Comparison of ENCODE assay signal across 1 cellular context in the genomic region with DNA sequence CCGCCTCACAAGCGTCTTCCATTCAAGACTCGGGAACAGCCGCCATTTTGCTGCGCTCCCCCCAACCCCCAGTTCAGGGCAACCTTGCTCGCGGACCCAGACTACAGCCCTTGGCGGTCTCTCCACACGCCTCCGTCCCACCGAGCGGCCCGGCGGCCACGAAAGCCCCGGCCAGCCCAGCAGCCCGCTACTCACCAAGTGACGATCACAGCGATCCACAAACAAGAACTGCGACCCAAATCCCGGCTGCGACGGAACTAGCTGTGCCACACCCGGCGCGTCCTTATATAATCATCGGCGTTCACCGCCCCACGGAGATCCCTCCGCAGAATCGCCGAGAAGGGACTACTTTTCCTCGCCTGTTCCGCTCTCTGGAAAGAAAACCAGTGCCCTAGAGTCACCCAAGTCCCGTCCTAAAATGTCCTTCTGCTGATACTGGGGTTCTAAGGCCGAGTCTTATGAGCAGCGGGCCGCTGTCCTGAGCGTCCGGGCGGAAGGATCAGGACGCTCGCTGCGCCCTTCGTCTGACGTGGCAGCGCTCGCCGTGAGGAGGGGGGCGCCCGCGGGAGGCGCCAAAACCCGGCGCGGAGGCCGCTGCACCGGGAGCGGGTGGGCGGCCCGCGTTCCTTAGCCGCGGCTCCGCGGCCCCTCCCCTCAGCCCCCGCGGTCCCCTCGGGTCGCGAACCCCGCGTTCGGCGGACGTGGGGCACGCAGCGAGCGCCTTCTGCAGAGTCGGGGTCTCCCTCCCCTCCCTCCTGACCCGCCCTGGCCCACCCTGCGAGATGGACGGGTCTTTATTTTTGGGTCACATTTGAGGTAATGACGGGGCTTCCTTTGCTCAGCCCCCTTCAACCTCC.
TF ChIP-seq lines count a peak whose summit lies in the region.

A gene (minus strand): TSS at position 259 of the 857 bp plus-strand sequence. CDS start 879 bp downstream, outside the sequence.

TF ChIP-seq in K562, 482 proteins besides CTCF, POLR2A, EP300 and RAD21 (continued from another document and continues in another):
- TF ChIP-seq, protein P1, sequence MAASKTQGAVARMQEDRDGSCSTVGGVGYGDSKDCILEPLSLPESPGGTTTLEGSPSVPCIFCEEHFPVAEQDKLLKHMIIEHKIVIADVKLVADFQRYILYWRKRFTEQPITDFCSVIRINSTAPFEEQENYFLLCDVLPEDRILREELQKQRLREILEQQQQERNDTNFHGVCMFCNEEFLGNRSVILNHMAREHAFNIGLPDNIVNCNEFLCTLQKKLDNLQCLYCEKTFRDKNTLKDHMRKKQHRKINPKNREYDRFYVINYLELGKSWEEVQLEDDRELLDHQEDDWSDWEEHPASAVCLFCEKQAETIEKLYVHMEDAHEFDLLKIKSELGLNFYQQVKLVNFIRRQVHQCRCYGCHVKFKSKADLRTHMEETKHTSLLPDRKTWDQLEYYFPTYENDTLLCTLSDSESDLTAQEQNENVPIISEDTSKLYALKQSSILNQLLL (CRISPR knock-in tag; IDR thresholded peaks at IDR 0.05; ENCODE audit: borderline replicate concordance), result no peak
- TF ChIP-seq, protein P2, sequence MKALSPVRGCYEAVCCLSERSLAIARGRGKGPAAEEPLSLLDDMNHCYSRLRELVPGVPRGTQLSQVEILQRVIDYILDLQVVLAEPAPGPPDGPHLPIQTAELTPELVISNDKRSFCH (CRISPR knock-in tag; IDR thresholded peaks at IDR 0.05), result 0 out of 2 replicates have a peak, but pooled peaks have one; percentile 15
- TF ChIP-seq, protein P2 (tag; IDR thresholded peaks at IDR 0.05), result peak; percentile 91
- TF ChIP-seq NUFIP1 (IDR thresholded peaks at IDR 0.05; ENCODE audit: partially characterized antibody) (no peak), ETV5 (CRISPR knock-in tag; IDR thresholded peaks at IDR 0.05; ENCODE audit: low read depth) (no peak; the same call in none of the 2 replicates), GABPB2 (CRISPR knock-in tag; conservative IDR thresholded peaks at IDR 0.05) (peak; percentile 61; the same call in 1 of the 2 replicates), SIX5 (IDR thresholded peaks at IDR 0.05; ENCODE audit: borderline replicate concordance in 1 of 2, insufficient read depth in 1 of 2, low read depth in 1 of 2, low read length in 2 of 2) (no peak), ARNT (IDR thresholded peaks at IDR 0.05) (peak; percentile 98 to 99), GTF2A2 (tag; IDR thresholded peaks at IDR 0.05) (peak; percentile 100), NCOR1 (IDR thresholded peaks at IDR 0.05) (no peak), ZNF717 (CRISPR knock-in tag; IDR thresholded peaks at IDR 0.05) (no peak), MAFF (IDR thresholded peaks at IDR 0.05; ENCODE audit: low read length) (no peak; the same call in 1 of the 2 replicates), ZNF668 (CRISPR knock-in tag; IDR thresholded peaks at IDR 0.05) (no peak), SUPT5H (IDR thresholded peaks at IDR 0.05) (peak; percentile 100), RCOR1 (IDR thresholded peaks at IDR 0.05; ENCODE audit: borderline replicate concordance in 1 of 2, low read depth in 2 of 2, low read length in 2 of 2) (no peak; a peak in 2 of 4 replicates), ZNF165 (CRISPR knock-in tag; IDR thresholded peaks at IDR 0.05; ENCODE audit: borderline replicate concordance) (no peak), RFX1 (IDR thresholded peaks at IDR 0.05) (no peak), POLR3A (IDR thresholded peaks at IDR 0.05; ENCODE audit: borderline replicate concordance, extremely low read depth, insufficient read depth, insufficient read length) (no peak), BHLHE40 (IDR thresholded peaks at IDR 0.05; ENCODE audit: low read length) (peak; percentile 3; the same call in 1 of the 2 replicates), TGIF2 (CRISPR knock-in tag; IDR thresholded peaks at IDR 0.05) (no peak; the same call in 1 of the 2 replicates), ZFPM2 (CRISPR knock-in tag; IDR thresholded peaks at IDR 0.05) (no peak), COPS2 (conservative IDR thresholded peaks at IDR 0.05) (no peak), KDM2B (CRISPR knock-in tag; IDR thresholded peaks at IDR 0.05) (no peak), ZZZ3 (IDR thresholded peaks at IDR 0.05) (no peak)
- TF ChIP-seq, protein P3, sequence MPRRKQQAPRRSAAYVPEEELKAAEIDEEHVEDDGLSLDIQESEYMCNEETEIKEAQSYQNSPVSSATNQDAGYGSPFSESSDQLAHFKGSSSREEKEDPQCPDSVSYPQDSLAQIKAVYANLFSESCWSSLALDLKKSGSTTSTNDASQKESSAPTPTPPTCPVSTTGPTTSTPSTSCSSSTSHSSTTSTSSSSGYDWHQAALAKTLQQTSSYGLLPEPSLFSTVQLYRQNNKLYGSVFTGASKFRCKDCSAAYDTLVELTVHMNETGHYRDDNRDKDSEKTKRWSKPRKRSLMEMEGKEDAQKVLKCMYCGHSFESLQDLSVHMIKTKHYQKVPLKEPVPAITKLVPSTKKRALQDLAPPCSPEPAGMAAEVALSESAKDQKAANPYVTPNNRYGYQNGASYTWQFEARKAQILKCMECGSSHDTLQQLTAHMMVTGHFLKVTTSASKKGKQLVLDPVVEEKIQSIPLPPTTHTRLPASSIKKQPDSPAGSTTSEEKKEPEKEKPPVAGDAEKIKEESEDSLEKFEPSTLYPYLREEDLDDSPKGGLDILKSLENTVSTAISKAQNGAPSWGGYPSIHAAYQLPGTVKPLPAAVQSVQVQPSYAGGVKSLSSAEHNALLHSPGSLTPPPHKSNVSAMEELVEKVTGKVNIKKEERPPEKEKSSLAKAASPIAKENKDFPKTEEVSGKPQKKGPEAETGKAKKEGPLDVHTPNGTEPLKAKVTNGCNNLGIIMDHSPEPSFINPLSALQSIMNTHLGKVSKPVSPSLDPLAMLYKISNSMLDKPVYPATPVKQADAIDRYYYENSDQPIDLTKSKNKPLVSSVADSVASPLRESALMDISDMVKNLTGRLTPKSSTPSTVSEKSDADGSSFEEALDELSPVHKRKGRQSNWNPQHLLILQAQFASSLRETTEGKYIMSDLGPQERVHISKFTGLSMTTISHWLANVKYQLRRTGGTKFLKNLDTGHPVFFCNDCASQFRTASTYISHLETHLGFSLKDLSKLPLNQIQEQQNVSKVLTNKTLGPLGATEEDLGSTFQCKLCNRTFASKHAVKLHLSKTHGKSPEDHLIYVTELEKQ (CRISPR knock-in tag; IDR thresholded peaks at IDR 0.05), result no peak
- TF ChIP-seq, protein P4, sequence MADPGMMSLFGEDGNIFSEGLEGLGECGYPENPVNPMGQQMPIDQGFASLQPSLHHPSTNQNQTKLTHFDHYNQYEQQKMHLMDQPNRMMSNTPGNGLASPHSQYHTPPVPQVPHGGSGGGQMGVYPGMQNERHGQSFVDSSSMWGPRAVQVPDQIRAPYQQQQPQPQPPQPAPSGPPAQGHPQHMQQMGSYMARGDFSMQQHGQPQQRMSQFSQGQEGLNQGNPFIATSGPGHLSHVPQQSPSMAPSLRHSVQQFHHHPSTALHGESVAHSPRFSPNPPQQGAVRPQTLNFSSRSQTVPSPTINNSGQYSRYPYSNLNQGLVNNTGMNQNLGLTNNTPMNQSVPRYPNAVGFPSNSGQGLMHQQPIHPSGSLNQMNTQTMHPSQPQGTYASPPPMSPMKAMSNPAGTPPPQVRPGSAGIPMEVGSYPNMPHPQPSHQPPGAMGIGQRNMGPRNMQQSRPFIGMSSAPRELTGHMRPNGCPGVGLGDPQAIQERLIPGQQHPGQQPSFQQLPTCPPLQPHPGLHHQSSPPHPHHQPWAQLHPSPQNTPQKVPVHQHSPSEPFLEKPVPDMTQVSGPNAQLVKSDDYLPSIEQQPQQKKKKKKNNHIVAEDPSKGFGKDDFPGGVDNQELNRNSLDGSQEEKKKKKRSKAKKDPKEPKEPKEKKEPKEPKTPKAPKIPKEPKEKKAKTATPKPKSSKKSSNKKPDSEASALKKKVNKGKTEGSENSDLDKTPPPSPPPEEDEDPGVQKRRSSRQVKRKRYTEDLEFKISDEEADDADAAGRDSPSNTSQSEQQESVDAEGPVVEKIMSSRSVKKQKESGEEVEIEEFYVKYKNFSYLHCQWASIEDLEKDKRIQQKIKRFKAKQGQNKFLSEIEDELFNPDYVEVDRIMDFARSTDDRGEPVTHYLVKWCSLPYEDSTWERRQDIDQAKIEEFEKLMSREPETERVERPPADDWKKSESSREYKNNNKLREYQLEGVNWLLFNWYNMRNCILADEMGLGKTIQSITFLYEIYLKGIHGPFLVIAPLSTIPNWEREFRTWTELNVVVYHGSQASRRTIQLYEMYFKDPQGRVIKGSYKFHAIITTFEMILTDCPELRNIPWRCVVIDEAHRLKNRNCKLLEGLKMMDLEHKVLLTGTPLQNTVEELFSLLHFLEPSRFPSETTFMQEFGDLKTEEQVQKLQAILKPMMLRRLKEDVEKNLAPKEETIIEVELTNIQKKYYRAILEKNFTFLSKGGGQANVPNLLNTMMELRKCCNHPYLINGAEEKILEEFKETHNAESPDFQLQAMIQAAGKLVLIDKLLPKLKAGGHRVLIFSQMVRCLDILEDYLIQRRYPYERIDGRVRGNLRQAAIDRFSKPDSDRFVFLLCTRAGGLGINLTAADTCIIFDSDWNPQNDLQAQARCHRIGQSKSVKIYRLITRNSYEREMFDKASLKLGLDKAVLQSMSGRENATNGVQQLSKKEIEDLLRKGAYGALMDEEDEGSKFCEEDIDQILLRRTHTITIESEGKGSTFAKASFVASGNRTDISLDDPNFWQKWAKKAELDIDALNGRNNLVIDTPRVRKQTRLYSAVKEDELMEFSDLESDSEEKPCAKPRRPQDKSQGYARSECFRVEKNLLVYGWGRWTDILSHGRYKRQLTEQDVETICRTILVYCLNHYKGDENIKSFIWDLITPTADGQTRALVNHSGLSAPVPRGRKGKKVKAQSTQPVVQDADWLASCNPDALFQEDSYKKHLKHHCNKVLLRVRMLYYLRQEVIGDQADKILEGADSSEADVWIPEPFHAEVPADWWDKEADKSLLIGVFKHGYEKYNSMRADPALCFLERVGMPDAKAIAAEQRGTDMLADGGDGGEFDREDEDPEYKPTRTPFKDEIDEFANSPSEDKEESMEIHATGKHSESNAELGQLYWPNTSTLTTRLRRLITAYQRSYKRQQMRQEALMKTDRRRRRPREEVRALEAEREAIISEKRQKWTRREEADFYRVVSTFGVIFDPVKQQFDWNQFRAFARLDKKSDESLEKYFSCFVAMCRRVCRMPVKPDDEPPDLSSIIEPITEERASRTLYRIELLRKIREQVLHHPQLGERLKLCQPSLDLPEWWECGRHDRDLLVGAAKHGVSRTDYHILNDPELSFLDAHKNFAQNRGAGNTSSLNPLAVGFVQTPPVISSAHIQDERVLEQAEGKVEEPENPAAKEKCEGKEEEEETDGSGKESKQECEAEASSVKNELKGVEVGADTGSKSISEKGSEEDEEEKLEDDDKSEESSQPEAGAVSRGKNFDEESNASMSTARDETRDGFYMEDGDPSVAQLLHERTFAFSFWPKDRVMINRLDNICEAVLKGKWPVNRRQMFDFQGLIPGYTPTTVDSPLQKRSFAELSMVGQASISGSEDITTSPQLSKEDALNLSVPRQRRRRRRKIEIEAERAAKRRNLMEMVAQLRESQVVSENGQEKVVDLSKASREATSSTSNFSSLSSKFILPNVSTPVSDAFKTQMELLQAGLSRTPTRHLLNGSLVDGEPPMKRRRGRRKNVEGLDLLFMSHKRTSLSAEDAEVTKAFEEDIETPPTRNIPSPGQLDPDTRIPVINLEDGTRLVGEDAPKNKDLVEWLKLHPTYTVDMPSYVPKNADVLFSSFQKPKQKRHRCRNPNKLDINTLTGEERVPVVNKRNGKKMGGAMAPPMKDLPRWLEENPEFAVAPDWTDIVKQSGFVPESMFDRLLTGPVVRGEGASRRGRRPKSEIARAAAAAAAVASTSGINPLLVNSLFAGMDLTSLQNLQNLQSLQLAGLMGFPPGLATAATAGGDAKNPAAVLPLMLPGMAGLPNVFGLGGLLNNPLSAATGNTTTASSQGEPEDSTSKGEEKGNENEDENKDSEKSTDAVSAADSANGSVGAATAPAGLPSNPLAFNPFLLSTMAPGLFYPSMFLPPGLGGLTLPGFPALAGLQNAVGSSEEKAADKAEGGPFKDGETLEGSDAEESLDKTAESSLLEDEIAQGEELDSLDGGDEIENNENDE (IDR thresholded peaks at IDR 0.05; ENCODE audit: low read depth, low read length), result no peak
- TF ChIP-seq, protein P5, sequence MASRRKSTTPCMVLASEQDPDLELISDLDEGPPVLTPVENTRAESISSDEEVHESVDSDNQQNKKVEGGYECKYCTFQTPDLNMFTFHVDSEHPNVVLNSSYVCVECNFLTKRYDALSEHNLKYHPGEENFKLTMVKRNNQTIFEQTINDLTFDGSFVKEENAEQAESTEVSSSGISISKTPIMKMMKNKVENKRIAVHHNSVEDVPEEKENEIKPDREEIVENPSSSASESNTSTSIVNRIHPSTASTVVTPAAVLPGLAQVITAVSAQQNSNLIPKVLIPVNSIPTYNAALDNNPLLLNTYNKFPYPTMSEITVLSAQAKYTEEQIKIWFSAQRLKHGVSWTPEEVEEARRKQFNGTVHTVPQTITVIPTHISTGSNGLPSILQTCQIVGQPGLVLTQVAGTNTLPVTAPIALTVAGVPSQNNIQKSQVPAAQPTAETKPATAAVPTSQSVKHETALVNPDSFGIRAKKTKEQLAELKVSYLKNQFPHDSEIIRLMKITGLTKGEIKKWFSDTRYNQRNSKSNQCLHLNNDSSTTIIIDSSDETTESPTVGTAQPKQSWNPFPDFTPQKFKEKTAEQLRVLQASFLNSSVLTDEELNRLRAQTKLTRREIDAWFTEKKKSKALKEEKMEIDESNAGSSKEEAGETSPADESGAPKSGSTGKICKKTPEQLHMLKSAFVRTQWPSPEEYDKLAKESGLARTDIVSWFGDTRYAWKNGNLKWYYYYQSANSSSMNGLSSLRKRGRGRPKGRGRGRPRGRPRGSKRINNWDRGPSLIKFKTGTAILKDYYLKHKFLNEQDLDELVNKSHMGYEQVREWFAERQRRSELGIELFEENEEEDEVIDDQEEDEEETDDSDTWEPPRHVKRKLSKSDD (conservative IDR thresholded peaks at IDR 0.05; ENCODE audit: low read length), result peak; percentile 70; the same call in 1 of the 2 replicates
- TF ChIP-seq, protein P6, sequence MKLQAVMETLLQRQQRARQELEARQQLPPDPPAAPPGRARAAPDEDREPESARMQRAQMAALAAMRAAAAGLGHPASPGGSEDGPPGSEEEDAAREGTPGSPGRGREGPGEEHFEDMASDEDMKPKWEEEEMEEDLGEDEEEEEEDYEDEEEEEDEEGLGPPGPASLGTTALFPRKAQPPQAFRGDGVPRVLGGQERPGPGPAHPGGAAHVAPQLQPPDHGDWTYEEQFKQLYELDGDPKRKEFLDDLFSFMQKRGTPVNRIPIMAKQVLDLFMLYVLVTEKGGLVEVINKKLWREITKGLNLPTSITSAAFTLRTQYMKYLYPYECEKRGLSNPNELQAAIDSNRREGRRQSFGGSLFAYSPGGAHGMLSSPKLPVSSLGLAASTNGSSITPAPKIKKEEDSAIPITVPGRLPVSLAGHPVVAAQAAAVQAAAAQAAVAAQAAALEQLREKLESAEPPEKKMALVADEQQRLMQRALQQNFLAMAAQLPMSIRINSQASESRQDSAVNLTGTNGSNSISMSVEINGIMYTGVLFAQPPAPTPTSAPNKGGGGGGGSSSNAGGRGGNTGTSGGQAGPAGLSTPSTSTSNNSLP (IDR thresholded peaks at IDR 0.05; ENCODE audit: borderline replicate concordance, low read depth, low read length), result no peak
